In genomic region chr2:70121627-70122372, GRCh38 we compare ENCODE assay signal across 11 cellular contexts. TPM values are rescaled to one million over a fixed set of nuclear protein-coding genes. Genes with fewer than 3 reads are reported as not detected.
DNase-seq lines count a peak whose midpoint lies in the region; ATAC-seq, FAIRE-seq and TF ChIP-seq lines count a peak whose summit lies in the region.
"Had no signal": no experiment of that assay in that cellular context is flagged by ENCODE, and none has a peak within 500 bp of the region (broad histone marks: within the 10 kb centered on the region; RNA-seq: fewer than 3 reads in every experiment).

No MANE protein-coding gene starts in this region.

- intact Hi-C loops in Calu3 (cut with micrococcal nuclease; ENCODE audit: unreplicated experiment): no loop called here
- intact Hi-C loops in dendritic cell treated with granulocyte-macrophage colony-stimulating factor and Interleukin-4, amounts not matched to agents 40 ng/mL and 50 ng/mL, for 4 days (cut with micrococcal nuclease): no loop called here
- intact Hi-C loops in sigmoid colon (cut with DNase I): no loop called here

- no peaks in the 10 kb centered on the region for H4K20me1 ChIP-seq in hepatocyte (ENCODE audit: insufficient read depth, poor library complexity, severe bottlenecking)

- no peak overlapping the region for H3K4me2 ChIP-seq in hepatocyte

- H3K27me3 Mint-ChIP-seq in Calu3 (ENCODE audit: unreplicated experiment): no peaks in the 10 kb centered on the region
- H3K27me3 Mint-ChIP-seq in dendritic cell treated with granulocyte-macrophage colony-stimulating factor and Interleukin-4, amounts not matched to agents 40 ng/mL and 50 ng/mL, for 4 days: no peaks in the 10 kb centered on the region

- TF ChIP-seq CTCF in Calu3 (IDR thresholded peaks at IDR 0.05; ENCODE audit: unreplicated experiment) (no peak), sigmoid colon (IDR thresholded peaks at IDR 0.05) (no peak), hepatocyte (IDR thresholded peaks at IDR 0.05; ENCODE audit: poor library complexity) (no peak), GM10248 (IDR thresholded peaks at IDR 0.05; ENCODE audit: control extremely low read depth, extremely low read depth, low read depth, missing control alignments) (no peak)

- no peak for DNase-seq in Calu3
- no peak for DNase-seq in sigmoid colon
- no peak for DNase-seq in hepatocyte (ENCODE audit: low spot score)
- no peak for DNase-seq in GM10248 (ENCODE audit: extremely low spot score)
- no peak for DNase-seq in RCC 7860 (ENCODE audit: low spot score)
- DNase-seq: stimulated activated naive CD4-positive, alpha-beta T cell had no signal

- H3K4me3 ChIP-seq in HUES48 (ENCODE audit: low read depth, low read length): no peak overlapping the region
- H3K4me3 ChIP-seq in sigmoid colon: no peak overlapping the region
- H3K4me3 ChIP-seq in hepatocyte: no peak overlapping the region

- WGBS in sigmoid colon, 2 donors: 66 to 78% methylated on average over 6 of the region's 6 CpGs
- 72% methylated on average over 6 of the region's 6 CpGs for WGBS in hepatocyte (ENCODE audit: low lambda C conversion rate, missing lambda C conversion rate)

- H3K79me2 ChIP-seq in hepatocyte: peaks cover 5% of the 10 kb centered on the region

- H3K9me3 ChIP-seq in HUES48 (ENCODE audit: control insufficient read depth, insufficient read depth, low read length) (no peaks in the 10 kb centered on the region), sigmoid colon (no peaks in the 10 kb centered on the region), hepatocyte (ENCODE audit: low read depth) (no peaks in the 10 kb centered on the region)

- H3K9ac ChIP-seq in HUES48 (ENCODE audit: low read depth, low read length): no peak overlapping the region

- peaks cover 28% of the 10 kb centered on the region for H3K36me3 Mint-ChIP-seq in Calu3 (ENCODE audit: insufficient read depth, unreplicated experiment)
- no peaks in the 10 kb centered on the region for H3K36me3 Mint-ChIP-seq in dendritic cell treated with granulocyte-macrophage colony-stimulating factor and Interleukin-4, amounts not matched to agents 40 ng/mL and 50 ng/mL, for 4 days (ENCODE audit: low read depth)

- no TSS peak for BruUV-seq in Calu3 (replicated peaks; lab: Mats Ljungman, UMichigan)

- H3K4me1 ChIP-seq in HUES48 (ENCODE audit: control insufficient read depth, insufficient read depth, low read length): peaks cover 31% of the 10 kb centered on the region
- peaks cover 0 to 26% (median 16%) of the 10 kb centered on the region in 4 donors for H3K4me1 ChIP-seq in sigmoid colon
- peaks cover 16% of the 10 kb centered on the region for H3K4me1 ChIP-seq in hepatocyte (ENCODE audit: insufficient read depth)

- H3K4me1 Mint-ChIP-seq in Calu3 (ENCODE audit: low read depth, unreplicated experiment): peaks cover 49% of the 10 kb centered on the region
- peaks cover 67% of the 10 kb centered on the region for H3K4me1 Mint-ChIP-seq in dendritic cell treated with granulocyte-macrophage colony-stimulating factor and Interleukin-4, amounts not matched to agents 40 ng/mL and 50 ng/mL, for 4 days (ENCODE audit: low read depth)

- no peaks in the 10 kb centered on the region for H3K36me3 ChIP-seq in HUES48 (ENCODE audit: control insufficient read depth, insufficient read depth, low read length)
- H3K36me3 ChIP-seq in sigmoid colon: no peaks in the 10 kb centered on the region
- H3K36me3 ChIP-seq in hepatocyte (replicated peaks; ENCODE audit: insufficient read depth, low read depth): no peaks in the 10 kb centered on the region

- no peak for ATAC-seq in HG02973 (IDR thresholded peaks at IDR 0.05; ENCODE audit: unreplicated experiment)

- no peak for FAIRE-seq in RCC 7860 (lab: Jason Lieb, UNC)
- FAIRE-seq: bronchial epithelial cell, TTC549 had no signal

- no peak overlapping the region for H2AFZ ChIP-seq in hepatocyte

- H3K9me2 ChIP-seq in hepatocyte (replicated peaks; ENCODE audit: insufficient read depth): no peaks in the 10 kb centered on the region

- CTCF ChIA-PET in Calu3 (lab: Charles Lee): interaction anchor here (0.7 to 1.3 kb wide), 3 partner anchors 8 to 14 kb away, joined by 3 to 4 read pairs (median 3); no protein-coding TSS in a partner anchor
- CTCF ChIA-PET in GM10248 (lab: Yijun Ruan, JAX): interaction anchor here (0.7 to 2.5 kb wide), 13 partner anchors 9 to 210 kb away, joined by 3 to 16 read pairs (median 4); no protein-coding TSS in a partner anchor

- POLR2A ChIA-PET in GM10248 (lab: Yijun Ruan, JAX): interaction anchor here (0.6 to 2.0 kb wide), 7 partner anchors 11 to 305 kb away, joined by 3 to 11 read pairs (median 3); partner anchors contain the start of gene MXD1

- peak overlapping the region; percentile 18 for H3K27ac Mint-ChIP-seq in Calu3 (ENCODE audit: unreplicated experiment)
- H3K27ac Mint-ChIP-seq in dendritic cell treated with granulocyte-macrophage colony-stimulating factor and Interleukin-4, amounts not matched to agents 40 ng/mL and 50 ng/mL, for 4 days: peak overlapping the region; percentile 100

- H3K27me3 ChIP-seq in HUES48 (ENCODE audit: control insufficient read depth, insufficient read depth, low read length): no peaks in the 10 kb centered on the region
- H3K27me3 ChIP-seq in sigmoid colon: no peaks in the 10 kb centered on the region
- H3K27me3 ChIP-seq in hepatocyte: no peaks in the 10 kb centered on the region

- no peak for TF ChIP-seq POLR2A in sigmoid colon (IDR thresholded peaks at IDR 0.05)

- no peak for TF ChIP-seq EP300 in sigmoid colon (IDR thresholded peaks at IDR 0.05)

- no peak overlapping the region for H3K4me3 Mint-ChIP-seq in Calu3 (ENCODE audit: low read depth, unreplicated experiment)
- no peak overlapping the region for H3K4me3 Mint-ChIP-seq in dendritic cell treated with granulocyte-macrophage colony-stimulating factor and Interleukin-4, amounts not matched to agents 40 ng/mL and 50 ng/mL, for 4 days

- peak overlapping the region; percentile 53 for H3K27ac ChIP-seq in HUES48 (ENCODE audit: low read depth, low read length)
- peak overlapping the region; percentile 14 to 95 (median 76) for H3K27ac ChIP-seq in sigmoid colon
- H3K27ac ChIP-seq in hepatocyte: no peak overlapping the region

- no peaks in the 10 kb centered on the region for H3K9me3 Mint-ChIP-seq in Calu3 (ENCODE audit: low read depth, unreplicated experiment)
- H3K9me3 Mint-ChIP-seq in dendritic cell treated with granulocyte-macrophage colony-stimulating factor and Interleukin-4, amounts not matched to agents 40 ng/mL and 50 ng/mL, for 4 days: no peaks in the 10 kb centered on the region

RNA-seq across cellular contexts. Expression of gene PCBP1, which starts 34.5 kb away (rescaled TPM):
- 252 and 260 TPM in 2 replicates for total RNA-seq in Calu3 (2022)
- 100 to 1,000 TPM; 178 to 186 (median 182) TPM for total RNA-seq in sigmoid colon
- polyA plus RNA-seq in sigmoid colon: 100 to 1,000 TPM; 269 to 311 (median 286) TPM
- total RNA-seq in hepatocyte: 88.5 and 97.1 TPM in 2 replicates
- polyA plus RNA-seq in hepatocyte: 180 and 183 TPM in 2 replicates
